ENCODE assay signal across 1 cellular context in the genomic region with DNA sequence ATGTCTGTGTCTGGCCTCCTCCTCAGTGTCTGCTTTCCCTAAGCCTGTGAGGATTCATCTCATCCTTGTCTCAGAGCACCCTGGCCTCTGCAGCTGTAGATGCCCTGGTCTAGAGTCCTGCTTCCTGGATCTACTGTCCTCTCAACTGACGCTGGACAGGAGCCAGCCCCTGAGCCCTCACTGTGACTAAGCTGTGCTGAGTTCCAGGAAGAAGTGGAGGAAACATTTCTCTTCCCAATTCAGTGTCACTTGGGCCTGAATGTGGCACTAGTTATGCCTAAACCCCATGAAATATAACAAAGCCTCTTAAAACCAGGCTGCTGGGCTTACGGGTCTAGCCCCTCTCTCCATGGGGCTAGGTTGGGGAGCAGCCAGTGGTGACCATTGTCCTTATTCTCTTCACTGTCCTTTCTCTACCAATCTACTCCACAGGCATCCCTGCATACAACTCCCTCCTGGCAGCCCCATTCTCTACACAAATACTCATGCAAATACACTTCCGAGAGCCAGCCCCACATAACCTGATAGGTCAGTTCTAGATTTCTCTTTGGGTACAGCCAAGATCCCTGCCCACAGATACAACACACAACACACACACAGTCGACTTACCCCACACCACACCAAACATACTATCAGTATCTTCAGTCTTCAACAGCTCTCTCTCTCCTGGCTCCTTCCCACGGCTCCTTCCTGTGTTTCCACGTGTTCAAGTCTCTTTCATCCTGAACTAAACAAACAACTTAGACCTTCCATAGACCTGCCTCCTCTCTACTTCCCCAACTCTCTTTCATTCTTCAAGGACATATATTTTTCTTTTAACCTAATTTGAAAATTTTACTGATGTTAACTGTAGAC.
TF ChIP-seq lines count a peak whose summit lies in the region.

No MANE protein-coding gene starts in this region.

TF ChIP-seq in K562, 482 proteins besides CTCF, POLR2A, EP300 and RAD21 (continued from another document and continues in another):
- TF ChIP-seq, protein P1, sequence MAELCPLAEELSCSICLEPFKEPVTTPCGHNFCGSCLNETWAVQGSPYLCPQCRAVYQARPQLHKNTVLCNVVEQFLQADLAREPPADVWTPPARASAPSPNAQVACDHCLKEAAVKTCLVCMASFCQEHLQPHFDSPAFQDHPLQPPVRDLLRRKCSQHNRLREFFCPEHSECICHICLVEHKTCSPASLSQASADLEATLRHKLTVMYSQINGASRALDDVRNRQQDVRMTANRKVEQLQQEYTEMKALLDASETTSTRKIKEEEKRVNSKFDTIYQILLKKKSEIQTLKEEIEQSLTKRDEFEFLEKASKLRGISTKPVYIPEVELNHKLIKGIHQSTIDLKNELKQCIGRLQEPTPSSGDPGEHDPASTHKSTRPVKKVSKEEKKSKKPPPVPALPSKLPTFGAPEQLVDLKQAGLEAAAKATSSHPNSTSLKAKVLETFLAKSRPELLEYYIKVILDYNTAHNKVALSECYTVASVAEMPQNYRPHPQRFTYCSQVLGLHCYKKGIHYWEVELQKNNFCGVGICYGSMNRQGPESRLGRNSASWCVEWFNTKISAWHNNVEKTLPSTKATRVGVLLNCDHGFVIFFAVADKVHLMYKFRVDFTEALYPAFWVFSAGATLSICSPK (IDR thresholded peaks at IDR 0.05; ENCODE audit: borderline replicate concordance) = no peak
- TF ChIP-seq BRCA1 (IDR thresholded peaks at IDR 0.05) (no peak), BRCA1 (CRISPR knock-in tag; IDR thresholded peaks at IDR 0.05) (no peak), GABPB1 (CRISPR knock-in tag; IDR thresholded peaks at IDR 0.05) (no peak), PCBP1 (IDR thresholded peaks at IDR 0.05; ENCODE audit: low read depth, low read length, poor library complexity, severe bottlenecking) (no peak), POLR2B (IDR thresholded peaks at IDR 0.05; ENCODE audit: low read depth, partially characterized antibody) (peak; percentile 14), CHD1 (IDR thresholded peaks at IDR 0.05; ENCODE audit: low read length) (no peak), FOXJ3 (CRISPR knock-in tag; IDR thresholded peaks at IDR 0.05) (no peak), HLTF (IDR thresholded peaks at IDR 0.05) (0 out of 2 replicates have a peak, but pooled peaks have one; percentile 17), RBM25 (IDR thresholded peaks at IDR 0.05; ENCODE audit: low read depth, low read length, severe bottlenecking) (no peak), FIP1L1 (IDR thresholded peaks at IDR 0.05; ENCODE audit: low read depth, low read length, poor library complexity, severe bottlenecking) (no peak), ZBTB7A (IDR thresholded peaks at IDR 0.05; ENCODE audit: borderline replicate concordance, control insufficient read depth, low read depth, low read length) (no peak), PML (IDR thresholded peaks at IDR 0.05; ENCODE audit: low read length) (0 out of 2 replicates have a peak, but pooled peaks have one; percentile 16), MCM7 (IDR thresholded peaks at IDR 0.05) (no peak), ETV5 (CRISPR knock-in tag; IDR thresholded peaks at IDR 0.05; ENCODE audit: low read depth) (peak; percentile 18; the same call in 1 of the 2 replicates), MBD2 (IDR thresholded peaks at IDR 0.05; ENCODE audit: borderline replicate concordance, low read depth) (no peak), YBX1 (IDR thresholded peaks at IDR 0.05) (no peak), CXXC5 (CRISPR knock-in tag; IDR thresholded peaks at IDR 0.05) (no peak; the same call in none of the 2 replicates), CBX2 (IDR thresholded peaks at IDR 0.05; ENCODE audit: insufficient read depth, low read length, poor library complexity, severe bottlenecking) (no peak), ZBTB1 (CRISPR knock-in tag; IDR thresholded peaks at IDR 0.05; ENCODE audit: borderline replicate concordance, low read depth) (no peak), ZNF324 (CRISPR knock-in tag; IDR thresholded peaks at IDR 0.05) (no peak)
- TF ChIP-seq, protein P2, sequence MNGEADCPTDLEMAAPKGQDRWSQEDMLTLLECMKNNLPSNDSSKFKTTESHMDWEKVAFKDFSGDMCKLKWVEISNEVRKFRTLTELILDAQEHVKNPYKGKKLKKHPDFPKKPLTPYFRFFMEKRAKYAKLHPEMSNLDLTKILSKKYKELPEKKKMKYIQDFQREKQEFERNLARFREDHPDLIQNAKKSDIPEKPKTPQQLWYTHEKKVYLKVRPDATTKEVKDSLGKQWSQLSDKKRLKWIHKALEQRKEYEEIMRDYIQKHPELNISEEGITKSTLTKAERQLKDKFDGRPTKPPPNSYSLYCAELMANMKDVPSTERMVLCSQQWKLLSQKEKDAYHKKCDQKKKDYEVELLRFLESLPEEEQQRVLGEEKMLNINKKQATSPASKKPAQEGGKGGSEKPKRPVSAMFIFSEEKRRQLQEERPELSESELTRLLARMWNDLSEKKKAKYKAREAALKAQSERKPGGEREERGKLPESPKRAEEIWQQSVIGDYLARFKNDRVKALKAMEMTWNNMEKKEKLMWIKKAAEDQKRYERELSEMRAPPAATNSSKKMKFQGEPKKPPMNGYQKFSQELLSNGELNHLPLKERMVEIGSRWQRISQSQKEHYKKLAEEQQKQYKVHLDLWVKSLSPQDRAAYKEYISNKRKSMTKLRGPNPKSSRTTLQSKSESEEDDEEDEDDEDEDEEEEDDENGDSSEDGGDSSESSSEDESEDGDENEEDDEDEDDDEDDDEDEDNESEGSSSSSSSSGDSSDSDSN (IDR thresholded peaks at IDR 0.05; ENCODE audit: borderline replicate concordance in 1 of 2, low read depth in 2 of 2, low read length in 2 of 2) = peak in 1 of 2 experiments; percentile 84; a peak in 2 of 4 replicates
- TF ChIP-seq, protein P3, sequence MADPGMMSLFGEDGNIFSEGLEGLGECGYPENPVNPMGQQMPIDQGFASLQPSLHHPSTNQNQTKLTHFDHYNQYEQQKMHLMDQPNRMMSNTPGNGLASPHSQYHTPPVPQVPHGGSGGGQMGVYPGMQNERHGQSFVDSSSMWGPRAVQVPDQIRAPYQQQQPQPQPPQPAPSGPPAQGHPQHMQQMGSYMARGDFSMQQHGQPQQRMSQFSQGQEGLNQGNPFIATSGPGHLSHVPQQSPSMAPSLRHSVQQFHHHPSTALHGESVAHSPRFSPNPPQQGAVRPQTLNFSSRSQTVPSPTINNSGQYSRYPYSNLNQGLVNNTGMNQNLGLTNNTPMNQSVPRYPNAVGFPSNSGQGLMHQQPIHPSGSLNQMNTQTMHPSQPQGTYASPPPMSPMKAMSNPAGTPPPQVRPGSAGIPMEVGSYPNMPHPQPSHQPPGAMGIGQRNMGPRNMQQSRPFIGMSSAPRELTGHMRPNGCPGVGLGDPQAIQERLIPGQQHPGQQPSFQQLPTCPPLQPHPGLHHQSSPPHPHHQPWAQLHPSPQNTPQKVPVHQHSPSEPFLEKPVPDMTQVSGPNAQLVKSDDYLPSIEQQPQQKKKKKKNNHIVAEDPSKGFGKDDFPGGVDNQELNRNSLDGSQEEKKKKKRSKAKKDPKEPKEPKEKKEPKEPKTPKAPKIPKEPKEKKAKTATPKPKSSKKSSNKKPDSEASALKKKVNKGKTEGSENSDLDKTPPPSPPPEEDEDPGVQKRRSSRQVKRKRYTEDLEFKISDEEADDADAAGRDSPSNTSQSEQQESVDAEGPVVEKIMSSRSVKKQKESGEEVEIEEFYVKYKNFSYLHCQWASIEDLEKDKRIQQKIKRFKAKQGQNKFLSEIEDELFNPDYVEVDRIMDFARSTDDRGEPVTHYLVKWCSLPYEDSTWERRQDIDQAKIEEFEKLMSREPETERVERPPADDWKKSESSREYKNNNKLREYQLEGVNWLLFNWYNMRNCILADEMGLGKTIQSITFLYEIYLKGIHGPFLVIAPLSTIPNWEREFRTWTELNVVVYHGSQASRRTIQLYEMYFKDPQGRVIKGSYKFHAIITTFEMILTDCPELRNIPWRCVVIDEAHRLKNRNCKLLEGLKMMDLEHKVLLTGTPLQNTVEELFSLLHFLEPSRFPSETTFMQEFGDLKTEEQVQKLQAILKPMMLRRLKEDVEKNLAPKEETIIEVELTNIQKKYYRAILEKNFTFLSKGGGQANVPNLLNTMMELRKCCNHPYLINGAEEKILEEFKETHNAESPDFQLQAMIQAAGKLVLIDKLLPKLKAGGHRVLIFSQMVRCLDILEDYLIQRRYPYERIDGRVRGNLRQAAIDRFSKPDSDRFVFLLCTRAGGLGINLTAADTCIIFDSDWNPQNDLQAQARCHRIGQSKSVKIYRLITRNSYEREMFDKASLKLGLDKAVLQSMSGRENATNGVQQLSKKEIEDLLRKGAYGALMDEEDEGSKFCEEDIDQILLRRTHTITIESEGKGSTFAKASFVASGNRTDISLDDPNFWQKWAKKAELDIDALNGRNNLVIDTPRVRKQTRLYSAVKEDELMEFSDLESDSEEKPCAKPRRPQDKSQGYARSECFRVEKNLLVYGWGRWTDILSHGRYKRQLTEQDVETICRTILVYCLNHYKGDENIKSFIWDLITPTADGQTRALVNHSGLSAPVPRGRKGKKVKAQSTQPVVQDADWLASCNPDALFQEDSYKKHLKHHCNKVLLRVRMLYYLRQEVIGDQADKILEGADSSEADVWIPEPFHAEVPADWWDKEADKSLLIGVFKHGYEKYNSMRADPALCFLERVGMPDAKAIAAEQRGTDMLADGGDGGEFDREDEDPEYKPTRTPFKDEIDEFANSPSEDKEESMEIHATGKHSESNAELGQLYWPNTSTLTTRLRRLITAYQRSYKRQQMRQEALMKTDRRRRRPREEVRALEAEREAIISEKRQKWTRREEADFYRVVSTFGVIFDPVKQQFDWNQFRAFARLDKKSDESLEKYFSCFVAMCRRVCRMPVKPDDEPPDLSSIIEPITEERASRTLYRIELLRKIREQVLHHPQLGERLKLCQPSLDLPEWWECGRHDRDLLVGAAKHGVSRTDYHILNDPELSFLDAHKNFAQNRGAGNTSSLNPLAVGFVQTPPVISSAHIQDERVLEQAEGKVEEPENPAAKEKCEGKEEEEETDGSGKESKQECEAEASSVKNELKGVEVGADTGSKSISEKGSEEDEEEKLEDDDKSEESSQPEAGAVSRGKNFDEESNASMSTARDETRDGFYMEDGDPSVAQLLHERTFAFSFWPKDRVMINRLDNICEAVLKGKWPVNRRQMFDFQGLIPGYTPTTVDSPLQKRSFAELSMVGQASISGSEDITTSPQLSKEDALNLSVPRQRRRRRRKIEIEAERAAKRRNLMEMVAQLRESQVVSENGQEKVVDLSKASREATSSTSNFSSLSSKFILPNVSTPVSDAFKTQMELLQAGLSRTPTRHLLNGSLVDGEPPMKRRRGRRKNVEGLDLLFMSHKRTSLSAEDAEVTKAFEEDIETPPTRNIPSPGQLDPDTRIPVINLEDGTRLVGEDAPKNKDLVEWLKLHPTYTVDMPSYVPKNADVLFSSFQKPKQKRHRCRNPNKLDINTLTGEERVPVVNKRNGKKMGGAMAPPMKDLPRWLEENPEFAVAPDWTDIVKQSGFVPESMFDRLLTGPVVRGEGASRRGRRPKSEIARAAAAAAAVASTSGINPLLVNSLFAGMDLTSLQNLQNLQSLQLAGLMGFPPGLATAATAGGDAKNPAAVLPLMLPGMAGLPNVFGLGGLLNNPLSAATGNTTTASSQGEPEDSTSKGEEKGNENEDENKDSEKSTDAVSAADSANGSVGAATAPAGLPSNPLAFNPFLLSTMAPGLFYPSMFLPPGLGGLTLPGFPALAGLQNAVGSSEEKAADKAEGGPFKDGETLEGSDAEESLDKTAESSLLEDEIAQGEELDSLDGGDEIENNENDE (IDR thresholded peaks at IDR 0.05; ENCODE audit: low read depth, low read length) = no peak
- TF ChIP-seq, protein P4, sequence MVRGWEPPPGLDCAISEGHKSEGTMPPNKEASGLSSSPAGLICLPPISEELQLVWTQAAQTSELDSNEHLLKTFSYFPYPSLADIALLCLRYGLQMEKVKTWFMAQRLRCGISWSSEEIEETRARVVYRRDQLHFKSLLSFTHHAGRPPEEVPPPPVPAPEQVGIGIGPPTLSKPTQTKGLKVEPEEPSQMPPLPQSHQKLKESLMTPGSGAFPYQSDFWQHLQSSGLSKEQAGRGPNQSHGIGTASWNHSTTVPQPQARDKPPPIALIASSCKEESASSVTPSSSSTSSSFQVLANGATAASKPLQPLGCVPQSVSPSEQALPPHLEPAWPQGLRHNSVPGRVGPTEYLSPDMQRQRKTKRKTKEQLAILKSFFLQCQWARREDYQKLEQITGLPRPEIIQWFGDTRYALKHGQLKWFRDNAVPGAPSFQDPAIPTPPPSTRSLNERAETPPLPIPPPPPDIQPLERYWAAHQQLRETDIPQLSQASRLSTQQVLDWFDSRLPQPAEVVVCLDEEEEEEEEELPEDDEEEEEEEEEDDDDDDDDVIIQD (CRISPR knock-in tag; IDR thresholded peaks at IDR 0.05) = no peak
- TF ChIP-seq, protein P5, sequence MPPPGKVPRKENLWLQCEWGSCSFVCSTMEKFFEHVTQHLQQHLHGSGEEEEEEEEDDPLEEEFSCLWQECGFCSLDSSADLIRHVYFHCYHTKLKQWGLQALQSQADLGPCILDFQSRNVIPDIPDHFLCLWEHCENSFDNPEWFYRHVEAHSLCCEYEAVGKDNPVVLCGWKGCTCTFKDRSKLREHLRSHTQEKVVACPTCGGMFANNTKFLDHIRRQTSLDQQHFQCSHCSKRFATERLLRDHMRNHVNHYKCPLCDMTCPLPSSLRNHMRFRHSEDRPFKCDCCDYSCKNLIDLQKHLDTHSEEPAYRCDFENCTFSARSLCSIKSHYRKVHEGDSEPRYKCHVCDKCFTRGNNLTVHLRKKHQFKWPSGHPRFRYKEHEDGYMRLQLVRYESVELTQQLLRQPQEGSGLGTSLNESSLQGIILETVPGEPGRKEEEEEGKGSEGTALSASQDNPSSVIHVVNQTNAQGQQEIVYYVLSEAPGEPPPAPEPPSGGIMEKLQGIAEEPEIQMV (tag; conservative IDR thresholded peaks at IDR 0.05; ENCODE audit: low read depth) = no peak
- TF ChIP-seq, protein P6, sequence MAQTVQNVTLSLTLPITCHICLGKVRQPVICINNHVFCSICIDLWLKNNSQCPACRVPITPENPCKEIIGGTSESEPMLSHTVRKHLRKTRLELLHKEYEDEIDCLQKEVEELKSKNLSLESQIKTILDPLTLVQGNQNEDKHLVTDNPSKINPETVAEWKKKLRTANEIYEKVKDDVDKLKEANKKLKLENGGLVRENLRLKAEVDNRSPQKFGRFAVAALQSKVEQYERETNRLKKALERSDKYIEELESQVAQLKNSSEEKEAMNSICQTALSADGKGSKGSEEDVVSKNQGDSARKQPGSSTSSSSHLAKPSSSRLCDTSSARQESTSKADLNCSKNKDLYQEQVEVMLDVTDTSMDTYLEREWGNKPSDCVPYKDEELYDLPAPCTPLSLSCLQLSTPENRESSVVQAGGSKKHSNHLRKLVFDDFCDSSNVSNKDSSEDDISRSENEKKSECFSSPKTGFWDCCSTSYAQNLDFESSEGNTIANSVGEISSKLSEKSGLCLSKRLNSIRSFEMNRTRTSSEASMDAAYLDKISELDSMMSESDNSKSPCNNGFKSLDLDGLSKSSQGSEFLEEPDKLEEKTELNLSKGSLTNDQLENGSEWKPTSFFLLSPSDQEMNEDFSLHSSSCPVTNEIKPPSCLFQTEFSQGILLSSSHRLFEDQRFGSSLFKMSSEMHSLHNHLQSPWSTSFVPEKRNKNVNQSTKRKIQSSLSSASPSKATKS (CRISPR knock-in tag; IDR thresholded peaks at IDR 0.05) = no peak
- TF ChIP-seq, protein P7, sequence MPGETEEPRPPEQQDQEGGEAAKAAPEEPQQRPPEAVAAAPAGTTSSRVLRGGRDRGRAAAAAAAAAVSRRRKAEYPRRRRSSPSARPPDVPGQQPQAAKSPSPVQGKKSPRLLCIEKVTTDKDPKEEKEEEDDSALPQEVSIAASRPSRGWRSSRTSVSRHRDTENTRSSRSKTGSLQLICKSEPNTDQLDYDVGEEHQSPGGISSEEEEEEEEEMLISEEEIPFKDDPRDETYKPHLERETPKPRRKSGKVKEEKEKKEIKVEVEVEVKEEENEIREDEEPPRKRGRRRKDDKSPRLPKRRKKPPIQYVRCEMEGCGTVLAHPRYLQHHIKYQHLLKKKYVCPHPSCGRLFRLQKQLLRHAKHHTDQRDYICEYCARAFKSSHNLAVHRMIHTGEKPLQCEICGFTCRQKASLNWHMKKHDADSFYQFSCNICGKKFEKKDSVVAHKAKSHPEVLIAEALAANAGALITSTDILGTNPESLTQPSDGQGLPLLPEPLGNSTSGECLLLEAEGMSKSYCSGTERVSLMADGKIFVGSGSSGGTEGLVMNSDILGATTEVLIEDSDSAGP (CRISPR knock-in tag; IDR thresholded peaks at IDR 0.05) = no peak
